In genomic region chr7:99827040-99827778, GRCh38 we compare ENCODE assay signal across 1 cellular context.
TF ChIP-seq lines count a peak whose summit lies in the region.

No MANE protein-coding gene starts in this region.

TF ChIP-seq in HepG2, 621 proteins besides CTCF, POLR2A, EP300 and RAD21 (continued from another document and continues in another):
- TF ChIP-seq ZNF687 (CRISPR knock-in tag; IDR thresholded peaks at IDR 0.05): no peak
- TF ChIP-seq RFXANK (CRISPR knock-in tag; IDR thresholded peaks at IDR 0.05): no peak
- no peak for TF ChIP-seq ZNF562 (CRISPR knock-in tag; IDR thresholded peaks at IDR 0.05; ENCODE audit: borderline replicate concordance)
- TF ChIP-seq SALL1 (CRISPR knock-in tag; IDR thresholded peaks at IDR 0.05): peak; percentile 63; the same call in 1 of the 2 replicates
- no peak for TF ChIP-seq TERF1 (CRISPR knock-in tag; IDR thresholded peaks at IDR 0.05)
- peak; percentile 100 for TF ChIP-seq BCL6 (CRISPR knock-in tag; IDR thresholded peaks at IDR 0.05)
- TF ChIP-seq ZNF3 (CRISPR knock-in tag; IDR thresholded peaks at IDR 0.05): no peak
- no peak for TF ChIP-seq ZFAT (CRISPR knock-in tag; conservative IDR thresholded peaks at IDR 0.05)
- no peak for TF ChIP-seq NONO (IDR thresholded peaks at IDR 0.05)
- peak; percentile 54 for TF ChIP-seq NONO (CRISPR knock-in tag; conservative IDR thresholded peaks at IDR 0.05)
- no peak; the same call in 1 of the 2 replicates for TF ChIP-seq SRY (CRISPR knock-in tag; IDR thresholded peaks at IDR 0.05)
- no peak for TF ChIP-seq ZNF350 (CRISPR knock-in tag; IDR thresholded peaks at IDR 0.05; ENCODE audit: borderline replicate concordance, low read depth)
- peak; percentile 66; the same call in 1 of the 2 replicates for TF ChIP-seq SIX4 (CRISPR knock-in tag; IDR thresholded peaks at IDR 0.05)
- no peak for TF ChIP-seq ZNF432 (CRISPR knock-in tag; IDR thresholded peaks at IDR 0.05; ENCODE audit: borderline replicate concordance)
- peak; percentile 19; the same call in 1 of the 2 replicates for TF ChIP-seq E2F1 (CRISPR knock-in tag; IDR thresholded peaks at IDR 0.05)
- no peak for TF ChIP-seq ZSCAN12 (CRISPR knock-in tag; IDR thresholded peaks at IDR 0.05)
- TF ChIP-seq ZNF652 (CRISPR knock-in tag; IDR thresholded peaks at IDR 0.05; ENCODE audit: borderline replicate concordance, low read depth): peak; percentile 11; the same call in 1 of the 2 replicates
- TF ChIP-seq HOXA5 (CRISPR knock-in tag; IDR thresholded peaks at IDR 0.05): no peak; the same call in 1 of the 2 replicates
- TF ChIP-seq ZNF547 (CRISPR knock-in tag; IDR thresholded peaks at IDR 0.05): no peak
- no peak for TF ChIP-seq RNF2 (conservative IDR thresholded peaks at IDR 0.05; ENCODE audit: low read depth)
- peak; percentile 42; the same call in 1 of the 2 replicates for TF ChIP-seq ETV5 (CRISPR knock-in tag; IDR thresholded peaks at IDR 0.05; ENCODE audit: borderline replicate concordance)
- TF ChIP-seq ZNF777 (CRISPR knock-in tag; IDR thresholded peaks at IDR 0.05): 0 out of 2 replicates have a peak, but pooled peaks have one; percentile 36
- TF ChIP-seq REPIN1 (CRISPR knock-in tag; IDR thresholded peaks at IDR 0.05; ENCODE audit: borderline replicate concordance, low read depth): no peak; the same call in 1 of the 2 replicates
- no peak for TF ChIP-seq ZNF280D (CRISPR knock-in tag; IDR thresholded peaks at IDR 0.05)
- TF ChIP-seq THRA (CRISPR knock-in tag; IDR thresholded peaks at IDR 0.05; ENCODE audit: borderline replicate concordance): peak; percentile 84; the same call in 1 of the 2 replicates
- no peak for TF ChIP-seq THAP9 (CRISPR knock-in tag; IDR thresholded peaks at IDR 0.05; ENCODE audit: borderline replicate concordance)
- no peak for TF ChIP-seq ZFP41 (CRISPR knock-in tag; IDR thresholded peaks at IDR 0.05; ENCODE audit: borderline replicate concordance)
- TF ChIP-seq ZNF484 (CRISPR knock-in tag; IDR thresholded peaks at IDR 0.05; ENCODE audit: borderline replicate concordance, low read depth): no peak
- TF ChIP-seq YY1 (IDR thresholded peaks at IDR 0.05; ENCODE audit: insufficient read depth, insufficient replicate concordance, low read depth, low read length): no peak
- no peak for TF ChIP-seq REL (CRISPR knock-in tag; conservative IDR thresholded peaks at IDR 0.05)
- TF ChIP-seq EEA1 (CRISPR knock-in tag; IDR thresholded peaks at IDR 0.05; ENCODE audit: borderline replicate concordance): no peak
- TF ChIP-seq NR2C2 (CRISPR knock-in tag; IDR thresholded peaks at IDR 0.05; ENCODE audit: borderline replicate concordance): peak; percentile 52; the same call in 1 of the 2 replicates
- TF ChIP-seq PBX3 (CRISPR knock-in tag; IDR thresholded peaks at IDR 0.05; ENCODE audit: borderline replicate concordance): no peak
- 0 out of 2 replicates have a peak, but pooled peaks have one; percentile 57 for TF ChIP-seq ZNF543 (CRISPR knock-in tag; IDR thresholded peaks at IDR 0.05)
- TF ChIP-seq HNF1A (IDR thresholded peaks at IDR 0.05; ENCODE audit: low read depth): peak; percentile 77
- TF ChIP-seq HNF1A (CRISPR knock-in tag; IDR thresholded peaks at IDR 0.05; ENCODE audit: borderline replicate concordance): peak; percentile 77; the same call in 1 of the 2 replicates
- TF ChIP-seq TBP (CRISPR knock-in tag; IDR thresholded peaks at IDR 0.05): no peak
- TF ChIP-seq MNT (IDR thresholded peaks at IDR 0.05): no peak
- no peak; the same call in 1 of the 2 replicates for TF ChIP-seq ZNF605 (CRISPR knock-in tag; IDR thresholded peaks at IDR 0.05)
- peak; percentile 92 for TF ChIP-seq SMAD3 (CRISPR knock-in tag; IDR thresholded peaks at IDR 0.05)
